19 cellular contexts compared by ENCODE assay signal in genomic region chr14:55614304-55614703, GRCh38. TPM values are rescaled to one million over a fixed set of nuclear protein-coding genes. Genes with fewer than 3 reads are reported as not detected.
A peak's percentile ranks its signal among the peaks of the same experiment; 100 is the strongest.
DNase-seq lines count a peak whose midpoint lies in the region; ATAC-seq, FAIRE-seq and TF ChIP-seq lines count a peak whose summit lies in the region.
"Had no signal": no experiment of that assay in that cellular context is flagged by ENCODE, and none has a peak within 500 bp of the region (broad histone marks: within the 10 kb centered on the region; RNA-seq: fewer than 3 reads in every experiment).

No MANE protein-coding gene starts in this region.

- ATAC-seq in CD8-positive, alpha-beta T cell, result no peak
- no peak for ATAC-seq in memory B cell (ENCODE audit: low read depth)
- ATAC-seq: A549, HCT116 had no signal

- H3K36me3 ChIP-seq in CD8-positive, alpha-beta T cell (ENCODE audit: insufficient read depth, low read length), result peaks cover 14% of the 10 kb centered on the region
- H3K36me3 ChIP-seq in OCI-LY3 (replicated peaks; ENCODE audit: low read depth, low read length) (peaks cover 57% of the 10 kb centered on the region), ovary (no peaks in the 10 kb centered on the region)

- no peak for TF ChIP-seq EP300 in ovary (IDR thresholded peaks at IDR 0.05)

- no peaks in the 10 kb centered on the region for H3K9me3 Mint-ChIP-seq in CD8-positive, alpha-beta T cell
- H3K9me3 Mint-ChIP-seq in memory B cell, result no peaks in the 10 kb centered on the region

- FAIRE-seq in GM12891 (lab: Jason Lieb, UNC) (no peak), GM19239 (lab: Jason Lieb, UNC) (no peak)
- FAIRE-seq: A549, D721Med, H54 had no signal

- no peak overlapping the region for H3K4me3 ChIP-seq in CD8-positive, alpha-beta T cell (ENCODE audit: low read depth, low read length)
- no peak overlapping the region for H3K4me3 ChIP-seq in OCI-LY3 (ENCODE audit: low read length)
- no peak overlapping the region for H3K4me3 ChIP-seq in ovary
- H3K4me3 ChIP-seq: A549, GM23248 had no signal

- no peak for TF ChIP-seq POLR2A in GM12891 (IDR thresholded peaks at IDR 0.05; ENCODE audit: low read depth, low read length)
- no peak for TF ChIP-seq POLR2A in ovary (IDR thresholded peaks at IDR 0.05)

- POLR2A ChIA-PET in CD8-positive, alpha-beta T cell (lab: Charles Lee), result interaction anchor here (1.5 kb wide), 1 partner anchor 12 kb away, joined by 4 read pairs; no protein-coding TSS in a partner anchor

- no peak for DNase-seq in CD8-positive, alpha-beta T cell
- DNase-seq in GM12891 (ENCODE audit: insufficient read length, low spot score) (no peak), memory B cell (ENCODE audit: low spot score in 2 of 2) (no peak), GM19239 (ENCODE audit: insufficient read length, low spot score) (no peak), ovary (no peak), DMS53 treated with DMSO at 0.1 percent for 48 hours (lab: John Stamatoyannopoulos, UW; ENCODE audit: unreplicated experiment) (no peak)
- DNase-seq: BE2C; CD4-positive, alpha-beta memory T cell; COR-L47; DMS153; DND-41; GDM1; GM23248 had no signal

- H3K27me3 Mint-ChIP-seq in CD8-positive, alpha-beta T cell (ENCODE audit: low read depth), result no peaks in the 10 kb centered on the region
- no peaks in the 10 kb centered on the region for H3K27me3 Mint-ChIP-seq in memory B cell
- H3K27me3 Mint-ChIP-seq: CD4-positive, alpha-beta memory T cell had no signal

- intact Hi-C loops in CD8-positive, alpha-beta T cell (cut with DNase I, micrococcal nuclease), result no loop called here
- intact Hi-C loops in ovary (cut with DNase I), result loop anchor here in 1 of 4 donors (5.0 kb wide), 1 partner anchor 43 kb away; no protein-coding TSS in a partner anchor

- CTCF ChIA-PET in CD8-positive, alpha-beta T cell (lab: Charles Lee), result interaction anchor here (0.7 kb wide), 1 partner anchor 191 kb away, joined by 3 read pairs; no protein-coding TSS in a partner anchor

- no peaks in the 10 kb centered on the region for H3K27me3 ChIP-seq in CD8-positive, alpha-beta T cell (ENCODE audit: insufficient read depth, low read length)
- H3K27me3 ChIP-seq in OCI-LY3 (ENCODE audit: low read depth, low read length) (no peaks in the 10 kb centered on the region), ovary (no peaks in the 10 kb centered on the region)
- H3K27me3 ChIP-seq: BE2C had no signal

- peaks cover 45% of the 10 kb centered on the region for H3K79me2 ChIP-seq in OCI-LY3 (ENCODE audit: low read length)

- peak overlapping the region; percentile 7 for H3K27ac Mint-ChIP-seq in CD8-positive, alpha-beta T cell
- H3K27ac Mint-ChIP-seq in memory B cell, result peak overlapping the region; percentile 73

- H3K9ac ChIP-seq in OCI-LY3 (ENCODE audit: low read length), result no peak overlapping the region
- H3K9ac ChIP-seq: GM23248 had no signal

- TF ChIP-seq CTCF in CD8-positive, alpha-beta T cell (IDR thresholded peaks at IDR 0.05), result no peak
- TF ChIP-seq CTCF in OCI-LY3 (IDR thresholded peaks at IDR 0.05; ENCODE audit: low read depth, low read length) (no peak), ovary (IDR thresholded peaks at IDR 0.05) (no peak)

- H3K4me1 Mint-ChIP-seq in CD8-positive, alpha-beta T cell (ENCODE audit: low read depth), result peaks cover 27% of the 10 kb centered on the region
- peaks cover 23% of the 10 kb centered on the region for H3K4me1 Mint-ChIP-seq in memory B cell

- no peak overlapping the region for H3K27ac ChIP-seq in CD8-positive, alpha-beta T cell (ENCODE audit: low read depth, low read length)
- H3K27ac ChIP-seq in OCI-LY3 (ENCODE audit: low read length) (no peak overlapping the region), ovary (no peak overlapping the region)
- H3K27ac ChIP-seq: A549, C4-2B, GM23248 had no signal

- H3K4me1 ChIP-seq in CD8-positive, alpha-beta T cell (ENCODE audit: insufficient read depth, low read length), result no peaks in the 10 kb centered on the region
- H3K4me1 ChIP-seq in OCI-LY3 (ENCODE audit: low read length) (peaks cover 19% of the 10 kb centered on the region), ovary (ENCODE audit: insufficient read depth) (no peaks in the 10 kb centered on the region)
- H3K4me1 ChIP-seq: BE2C had no signal

- H4K20me1 ChIP-seq in OCI-LY3 (ENCODE audit: insufficient read depth, low read length), result peaks cover 43% of the 10 kb centered on the region; the same call in 1 of the 2 replicates

- no peak overlapping the region for H2AFZ ChIP-seq in OCI-LY3 (ENCODE audit: low read depth, low read length)
- H2AFZ ChIP-seq: GM23248 had no signal

- no peaks in the 10 kb centered on the region for H3K9me3 ChIP-seq in CD8-positive, alpha-beta T cell (ENCODE audit: low read length)
- 0 out of 2 replicates have a peak, but pooled peaks cover 6% of the 10 kb centered on the region for H3K9me3 ChIP-seq in OCI-LY3 (ENCODE audit: insufficient read depth, low read length)
- H3K9me3 ChIP-seq in ovary, result no peaks in the 10 kb centered on the region
- H3K9me3 ChIP-seq: BE2C had no signal

- H3K36me3 Mint-ChIP-seq in CD8-positive, alpha-beta T cell, result peaks cover 67% of the 10 kb centered on the region
- H3K36me3 Mint-ChIP-seq in memory B cell, result peaks cover 58% of the 10 kb centered on the region

- 94 to 96% (median 95%) methylated on average over 2 of the region's 2 CpGs for WGBS in ovary, 3 donors

- H3K4me3 Mint-ChIP-seq in CD8-positive, alpha-beta T cell, result no peak overlapping the region
- no peak overlapping the region for H3K4me3 Mint-ChIP-seq in memory B cell
- H3K4me3 Mint-ChIP-seq: CD4-positive, alpha-beta memory T cell had no signal

- 0 out of 2 replicates have a peak overlapping the region, but pooled peaks have one; percentile 4 for H3K4me2 ChIP-seq in OCI-LY3 (ENCODE audit: low read length)
- H3K4me2 ChIP-seq: A549 had no signal

TF ChIP-seq in GM12891, 5 proteins besides CTCF, POLR2A, EP300 and RAD21:
- TF ChIP-seq TAF1 (IDR thresholded peaks at IDR 0.05; ENCODE audit: low read depth, low read length) (no peak), SPI1 (IDR thresholded peaks at IDR 0.05; ENCODE audit: low read depth, low read length) (peak; percentile 72)

RNA-seq across cellular contexts. Expression of gene KTN1, which starts 34.3 kb away (rescaled TPM):
- 10 to 100 TPM; 64.2 to 74.5 TPM for total RNA-seq in CD8-positive, alpha-beta T cell
- polyA plus RNA-seq in GM12891 (2012; ENCODE audit: low read depth, missing spikeins), result 50.7 TPM
- 100 to 1,000 TPM in 6 of 7 donors, 10 to 100 TPM in 1; 98.0 to 144 (median 129) TPM for total RNA-seq in ovary
- polyA plus RNA-seq in ovary, result 100 to 1,000 TPM in 1 of 2 donors, 10 to 100 TPM in 1; 84.4 to 107 TPM
